Comparison of ENCODE assay signal across 22 cellular contexts in the genomic region with DNA sequence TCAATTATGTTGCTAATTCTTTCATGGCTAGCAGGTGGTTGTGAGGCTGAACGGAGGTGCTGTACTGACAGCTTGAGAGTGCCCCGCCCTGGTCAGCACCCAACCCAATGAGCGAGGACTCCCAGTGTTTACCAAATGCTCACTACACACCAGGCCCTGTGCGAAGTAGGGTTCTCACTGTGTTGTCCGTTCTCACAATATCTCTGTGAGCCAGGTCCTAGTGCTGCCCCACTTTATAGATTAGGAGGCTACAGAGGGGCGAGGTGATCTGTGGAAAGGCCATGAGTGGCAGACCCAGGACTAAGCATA. TPM values are rescaled to one million over a fixed set of nuclear protein-coding genes. Genes with fewer than 3 reads are reported as not detected.
A peak's percentile ranks its signal among the peaks of the same experiment; 100 is the strongest.
DNase-seq lines count a peak whose midpoint lies in the region; ATAC-seq, FAIRE-seq and TF ChIP-seq lines count a peak whose summit lies in the region.
"Had no signal": no experiment of that assay in that cellular context is flagged by ENCODE, and none has a peak within 500 bp of the region (broad histone marks: within the 10 kb centered on the region; RNA-seq: fewer than 3 reads in every experiment).

No MANE protein-coding gene starts in this region.

- H3K9me3 Mint-ChIP-seq in H9 (no peaks in the 10 kb centered on the region; a peak in 1 of 5 replicates), astrocyte (ENCODE audit: unreplicated experiment) (peaks cover 4% of the 10 kb centered on the region)
- H3K9me3 Mint-ChIP-seq: central memory CD8-positive, alpha-beta T cell; stimulated activated memory B cell treated with anti-CD40 and anti-IgM and Interleukin-4, amounts not matched to agents 10 μg/mL and 1 μg/mL and 100 μg/mL, for 72 hours had no signal

- H3K4me1 ChIP-seq in H9 (ENCODE audit: insufficient read depth, low read length), result no peaks in the 10 kb centered on the region; the same call in 1 of the 2 replicates
- H3K4me1 ChIP-seq in astrocyte (ENCODE audit: insufficient read depth, low read length), result peaks cover 13% of the 10 kb centered on the region
- peaks cover 25% of the 10 kb centered on the region for H3K4me1 ChIP-seq in right cardiac atrium (ENCODE audit: control insufficient read depth, insufficient read depth, low read length)
- peaks cover 16 to 26% of the 10 kb centered on the region in 2 donors for H3K4me1 ChIP-seq in gastrocnemius medialis
- H3K4me1 ChIP-seq in PC-3 (ENCODE audit: insufficient read depth, low read length), result 0 out of 2 replicates have a peak, but pooled peaks cover 3% of the 10 kb centered on the region
- H3K4me1 ChIP-seq: prostate gland had no signal

- CTCF ChIA-PET in PC-3 (lab: Charles Lee), result no interaction called here

- H2BK5ac ChIP-seq in H9 (ENCODE audit: insufficient read length, low read length), result no peak overlapping the region

- H3K27me3 ChIP-seq in H9 (ENCODE audit: insufficient read depth, low read length) (peaks cover 4% of the 10 kb centered on the region; the same call in 1 of the 2 replicates), astrocyte (ENCODE audit: insufficient read depth, low read length) (peaks cover 25% of the 10 kb centered on the region), right cardiac atrium (ENCODE audit: control insufficient read depth, insufficient read depth) (no peaks in the 10 kb centered on the region), gastrocnemius medialis (peaks cover 0 to 3% (median 0%) of the 10 kb centered on the region in 3 donors), PC-3 (ENCODE audit: low read length) (no peaks in the 10 kb centered on the region), WERI-Rb-1 (ENCODE audit: insufficient read depth, low read depth, severe bottlenecking) (peaks cover 8% of the 10 kb centered on the region)

- BruUV-seq in PC-3 (replicated peaks; lab: Mats Ljungman, UMichigan), result no TSS peak

- no peaks in the 10 kb centered on the region for H3K36me3 ChIP-seq in astrocyte (ENCODE audit: insufficient read depth, low read length)
- no peaks in the 10 kb centered on the region for H3K36me3 ChIP-seq in gastrocnemius medialis
- no peaks in the 10 kb centered on the region for H3K36me3 ChIP-seq in PC-3 (ENCODE audit: low read depth, low read length)
- H3K36me3 ChIP-seq in WERI-Rb-1, result no peaks in the 10 kb centered on the region
- H3K36me3 ChIP-seq: BLaER1 treated with 17β-estradiol and CSF1 and Interleukin-3, amounts not matched to agents 10 nM and 100 nM; prostate gland had no signal

- no peak overlapping the region for H2BK20ac ChIP-seq in H9 (ENCODE audit: low read depth, low read length, poor library complexity, severe bottlenecking)

- POLR2A ChIA-PET in PC-3 (lab: Charles Lee; ENCODE audit: unreplicated experiment), result interaction anchor here (0.5 kb wide), 1 partner anchor 1353 kb away, joined by 3 read pairs; no protein-coding TSS in a partner anchor

- no peaks in the 10 kb centered on the region for H3K23me2 ChIP-seq in H9 (ENCODE audit: insufficient read length, low read depth, low read length, poor library complexity, severe bottlenecking)

- no peak overlapping the region for H4K5ac ChIP-seq in H9 (ENCODE audit: insufficient read length, low read depth, low read length)

- no peaks in the 10 kb centered on the region for H3K79me1 ChIP-seq in H9 (ENCODE audit: insufficient read depth, low read depth, low read length, poor library complexity, severe bottlenecking)

- H3K56ac ChIP-seq in H9 (ENCODE audit: insufficient read length, low read depth, low read length), result no peak overlapping the region

- H3K9ac ChIP-seq in H9 (ENCODE audit: extremely low read depth, insufficient read length, low read length) (no peak overlapping the region), astrocyte (ENCODE audit: low read length) (no peak overlapping the region), PC-3 (ENCODE audit: low read length) (no peak overlapping the region)
- H3K9ac ChIP-seq: BLaER1 treated with 17β-estradiol and CSF1 and Interleukin-3, amounts not matched to agents 10 nM and 100 nM had no signal

- no peak overlapping the region for H3K4me3 ChIP-seq in astrocyte (ENCODE audit: insufficient read depth, low read depth, low read length)
- H3K4me3 ChIP-seq in right cardiac atrium (ENCODE audit: low read length), result no peak overlapping the region
- H3K4me3 ChIP-seq in gastrocnemius medialis, result no peak overlapping the region
- no peak overlapping the region for H3K4me3 ChIP-seq in PC-3 (ENCODE audit: low read length)
- H3K4me3 ChIP-seq in WERI-Rb-1 (ENCODE audit: low read depth, low read length), result no peak overlapping the region
- H3K4me3 ChIP-seq: BLaER1 treated with 17β-estradiol and CSF1 and Interleukin-3, amounts not matched to agents 10 nM and 100 nM; hepatocyte; prostate gland had no signal

- no peak overlapping the region for H2AK5ac ChIP-seq in H9 (ENCODE audit: insufficient read length, low read length)

- TF ChIP-seq POLR2A in gastrocnemius medialis (IDR thresholded peaks at IDR 0.05), result no peak

- H2AFZ ChIP-seq in H9 (ENCODE audit: low read length) (no peak overlapping the region), astrocyte (ENCODE audit: low read depth, low read length) (no peak overlapping the region), PC-3 (ENCODE audit: low read length) (no peak overlapping the region)
- H2AFZ ChIP-seq: hepatocyte had no signal

- H3K9me2 ChIP-seq in PC-3 (replicated peaks; ENCODE audit: low read length), result no peaks in the 10 kb centered on the region

- H3K4me2 ChIP-seq in H9 (ENCODE audit: insufficient read depth, insufficient read length, low read length) (no peak overlapping the region), astrocyte (ENCODE audit: low read length) (peak overlapping the region; percentile 77), PC-3 (ENCODE audit: low read length) (no peak overlapping the region)
- H3K4me2 ChIP-seq: hepatocyte had no signal

- TF ChIP-seq CTCF in H9 (conservative IDR thresholded peaks at IDR 0.05) (no peak), astrocyte (IDR thresholded peaks at IDR 0.05; ENCODE audit: insufficient read depth, low read depth, low read length) (no peak), gastrocnemius medialis (IDR thresholded peaks at IDR 0.05 in 4 of 5, conservative IDR thresholded peaks at IDR 0.05 in 1 of 5) (no peak), PC-3 (conservative IDR thresholded peaks at IDR 0.05; ENCODE audit: low read depth, low read length) (no peak), WERI-Rb-1 (IDR thresholded peaks at IDR 0.05; ENCODE audit: low read depth, low read length) (no peak)

- no CpG with 5 or more reads among the region's 6 CpGs for WGBS in H9 (ENCODE audit: extremely low coverage, insufficient read length, low lambda C conversion rate)
- 86% methylated on average over 6 of the region's 6 CpGs for WGBS in right cardiac atrium

- H4K91ac ChIP-seq in H9 (ENCODE audit: insufficient read length, low read depth, low read length), result no peak overlapping the region

- peaks cover 51% of the 10 kb centered on the region for H3K27me3 Mint-ChIP-seq in H9 (ENCODE audit: low read depth)
- H3K27me3 Mint-ChIP-seq in astrocyte (ENCODE audit: low read depth, unreplicated experiment), result peaks cover 25% of the 10 kb centered on the region
- H3K27me3 Mint-ChIP-seq: central memory CD8-positive, alpha-beta T cell had no signal

- no peak overlapping the region for H3K23ac ChIP-seq in H9 (ENCODE audit: insufficient read length, low read depth, low read length)

- H2BK12ac ChIP-seq in H9 (ENCODE audit: insufficient read length, low read depth, low read length), result no peak overlapping the region

- peaks cover 31 to 33% of the 10 kb centered on the region in 2 experiments for H3K4me1 Mint-ChIP-seq in H9
- peaks cover 29% of the 10 kb centered on the region for H3K4me1 Mint-ChIP-seq in astrocyte (ENCODE audit: low read depth, unreplicated experiment)
- H3K4me1 Mint-ChIP-seq: central memory CD8-positive, alpha-beta T cell had no signal

- intact Hi-C loops in right cardiac atrium (cut with DNase I) (loop anchor here in 1 of 4 donors (10.0 kb wide), 1 partner anchor 173 kb away; no protein-coding TSS in a partner anchor), gastrocnemius medialis (cut with DNase I; ENCODE audit: low total_unique reads) (no loop called here), PC-3 (cut with micrococcal nuclease) (no loop called here), left colon (cut with DNase I, micrococcal nuclease) (no loop called here)

- H4K8ac ChIP-seq in H9 (replicated peaks; ENCODE audit: insufficient read length, low read depth, low read length), result no peak overlapping the region

- H4K20me1 ChIP-seq in H9 (ENCODE audit: control insufficient read depth, insufficient read depth, insufficient read length) (peaks cover 2% of the 10 kb centered on the region), astrocyte (ENCODE audit: insufficient read depth, low read length) (no peaks in the 10 kb centered on the region), PC-3 (ENCODE audit: low read length) (no peaks in the 10 kb centered on the region)

- DNase-seq in H9 (no peak), astrocyte (ENCODE audit: low read depth) (no peak), right cardiac atrium (peak in 1 of 3 donors; percentile 54), gastrocnemius medialis (no peak), PC-3 (no peak), left colon (no peak), WERI-Rb-1 (no peak)
- DNase-seq: activated CD4-positive, alpha-beta T cell treated with anti-CD3 and anti-CD28 coated beads, Interleukin-2, amount 50 U/mL, for 48 hours; activated CD8-positive, alpha-beta memory T cell treated with anti-CD3 and anti-CD28 coated beads, Interleukin-2, amount 50 U/mL, for 4 hours; activated naive CD4-positive, alpha-beta T cell treated with anti-CD3 and anti-CD28 coated beads, Interleukin-2, amount 50 U/mL, for 16 hours; NCI-H1105; NCI-H2029; NCI-H526 treated with DMSO at 0.1 percent for 48 hours; RPMI8226; stimulated activated CD4-positive, alpha-beta T cell treated with anti-CD3 and anti-CD28 coated beads, Interleukin-4, amount 100 ng/mL, for 1 hour had no signal

- in situ Hi-C loops in gastrocnemius medialis (cut with MboI; ENCODE audit: low sequenced_read_pairs in 4 of 4), result no loop called here

- FAIRE-seq in astrocyte (lab: Jason Lieb, UNC), result no peak
- FAIRE-seq: GM12891 had no signal

- H3K36me3 Mint-ChIP-seq in H9 (ENCODE audit: insufficient read depth in 1 of 3, low read depth in 3 of 3) (no peaks in the 10 kb centered on the region; a peak in 1 of 7 replicates), astrocyte (ENCODE audit: low read depth, unreplicated experiment) (peaks cover 2% of the 10 kb centered on the region)
- H3K36me3 Mint-ChIP-seq: stimulated activated memory B cell treated with anti-CD40 and anti-IgM and Interleukin-4, amounts not matched to agents 10 μg/mL and 1 μg/mL and 100 μg/mL, for 72 hours had no signal

- no peak overlapping the region for H2BK120ac ChIP-seq in H9 (ENCODE audit: low read depth, low read length, poor library complexity, severe bottlenecking)

- peak overlapping the region; percentile 62; the same call in 1 of the 2 replicates for H3K14ac ChIP-seq in H9 (ENCODE audit: insufficient read depth, low read length)

- H3K4me3 Mint-ChIP-seq in H9, result no peak overlapping the region
- H3K4me3 Mint-ChIP-seq in astrocyte (ENCODE audit: unreplicated experiment), result no peak overlapping the region
- H3K4me3 Mint-ChIP-seq: central memory CD8-positive, alpha-beta T cell; stimulated activated memory B cell treated with anti-CD40 and anti-IgM and Interleukin-4, amounts not matched to agents 10 μg/mL and 1 μg/mL and 100 μg/mL, for 72 hours had no signal

- no peak overlapping the region for H2BK15ac ChIP-seq in H9 (ENCODE audit: low read depth, low read length)

- no peak for ATAC-seq in right cardiac atrium
- ATAC-seq in gastrocnemius medialis, result no peak
- ATAC-seq in GM18502 (IDR thresholded peaks at IDR 0.05; ENCODE audit: poor library complexity, unreplicated experiment), result no peak
- no peak for ATAC-seq in PC-3
- no peak for ATAC-seq in left colon
- ATAC-seq: stimulated activated memory B cell treated with anti-CD40 and anti-IgM and Interleukin-4, amounts not matched to agents 10 μg/mL and 1 μg/mL and 100 μg/mL, for 72 hours had no signal

- H3F3A ChIP-seq in PC-3 (ENCODE audit: low read length, unreplicated experiment), result no peaks in the 10 kb centered on the region

- no peaks in the 10 kb centered on the region for H3K9me3 ChIP-seq in H9 (ENCODE audit: control insufficient read depth, low read depth, low read length)
- H3K9me3 ChIP-seq in astrocyte (ENCODE audit: insufficient read depth, low read depth, low read length), result no peaks in the 10 kb centered on the region
- H3K9me3 ChIP-seq in right cardiac atrium (ENCODE audit: control insufficient read depth, low read length), result no peaks in the 10 kb centered on the region
- H3K9me3 ChIP-seq in gastrocnemius medialis, result no peaks in the 10 kb centered on the region
- no peaks in the 10 kb centered on the region for H3K9me3 ChIP-seq in PC-3 (ENCODE audit: low read length)
- H3K9me3 ChIP-seq in WERI-Rb-1 (ENCODE audit: severe bottlenecking), result peaks cover 9% of the 10 kb centered on the region
- H3K9me3 ChIP-seq: BLaER1 treated with 17β-estradiol and CSF1 and Interleukin-3, amounts not matched to agents 10 nM and 100 nM; prostate gland had no signal

- no peak overlapping the region for H3T11ph ChIP-seq in H9 (ENCODE audit: low read length)

- no peak overlapping the region for H3K27ac ChIP-seq in H9 (ENCODE audit: insufficient read length, low read depth, low read length)
- H3K27ac ChIP-seq in astrocyte (ENCODE audit: low read depth, low read length), result no peak overlapping the region
- peak overlapping the region; percentile 44 for H3K27ac ChIP-seq in right cardiac atrium (ENCODE audit: low read length)
- H3K27ac ChIP-seq in gastrocnemius medialis, result peak overlapping the region; percentile 39 to 74 (median 60)
- no peak overlapping the region for H3K27ac ChIP-seq in PC-3 (ENCODE audit: low read length)
- no peak overlapping the region for H3K27ac ChIP-seq in WERI-Rb-1
- H3K27ac ChIP-seq: BLaER1 treated with 17β-estradiol and CSF1 and Interleukin-3, amounts not matched to agents 10 nM and 100 nM; prostate gland had no signal

- no peak overlapping the region for H3K27ac Mint-ChIP-seq in H9
- H3K27ac Mint-ChIP-seq in astrocyte (ENCODE audit: unreplicated experiment), result no peak overlapping the region
- H3K27ac Mint-ChIP-seq: stimulated activated memory B cell treated with anti-CD40 and anti-IgM and Interleukin-4, amounts not matched to agents 10 μg/mL and 1 μg/mL and 100 μg/mL, for 72 hours had no signal

- H3K79me2 ChIP-seq in H9 (ENCODE audit: insufficient read depth, low read length) (no peaks in the 10 kb centered on the region), astrocyte (ENCODE audit: insufficient read depth, low read length) (no peaks in the 10 kb centered on the region), PC-3 (ENCODE audit: low read length) (no peaks in the 10 kb centered on the region)

- H3K18ac ChIP-seq in H9 (ENCODE audit: insufficient read length, low read depth, low read length), result no peak overlapping the region

- H3K4ac ChIP-seq in H9 (ENCODE audit: low read depth, low read length), result no peak overlapping the region

RNA-seq across cellular contexts. Expression of gene COL15A1, which starts 28.2 kb away (rescaled TPM):
- total RNA-seq in H9 (2021) (0.15 TPM in 1 of 2 replicates, not detected in the other), astrocyte (5.6 and 11.7 TPM in 2 replicates), right cardiac atrium (10 to 100 TPM; 34.7 to 87.1 (median 63.5) TPM), gastrocnemius medialis (1 to 10 TPM; 4.0 to 7.8 (median 6.8) TPM), PC-3 (2014; rRNA removed) (0.04 and 0.86 TPM in 2 replicates), left colon (1 to 10 TPM; 2.4 to 9.5 TPM)
- polyA plus RNA-seq in right cardiac atrium, result 22.5 TPM

Comparison
In these comparisons a context has a peak if more than half of its experiments do, and no peak if none do; other contexts are left out.
1. H3K27ac ChIP-seq: peak in right cardiac atrium (single experiment) and gastrocnemius medialis (4 of 4); none in H9 (single experiment), astrocyte (single experiment), PC-3 (single experiment) and WERI-Rb-1 (single experiment).